Comparison of ENCODE assay signal across 1 cellular context in genomic region chr11:125167292-125167953, GRCh38.
TF ChIP-seq lines count a peak whose summit lies in the region.

No MANE protein-coding gene starts in this region.

TF ChIP-seq in HEK293, 187 proteins besides CTCF, POLR2A, EP300 and RAD21 (continued from another document):
- TF ChIP-seq, protein P1, sequence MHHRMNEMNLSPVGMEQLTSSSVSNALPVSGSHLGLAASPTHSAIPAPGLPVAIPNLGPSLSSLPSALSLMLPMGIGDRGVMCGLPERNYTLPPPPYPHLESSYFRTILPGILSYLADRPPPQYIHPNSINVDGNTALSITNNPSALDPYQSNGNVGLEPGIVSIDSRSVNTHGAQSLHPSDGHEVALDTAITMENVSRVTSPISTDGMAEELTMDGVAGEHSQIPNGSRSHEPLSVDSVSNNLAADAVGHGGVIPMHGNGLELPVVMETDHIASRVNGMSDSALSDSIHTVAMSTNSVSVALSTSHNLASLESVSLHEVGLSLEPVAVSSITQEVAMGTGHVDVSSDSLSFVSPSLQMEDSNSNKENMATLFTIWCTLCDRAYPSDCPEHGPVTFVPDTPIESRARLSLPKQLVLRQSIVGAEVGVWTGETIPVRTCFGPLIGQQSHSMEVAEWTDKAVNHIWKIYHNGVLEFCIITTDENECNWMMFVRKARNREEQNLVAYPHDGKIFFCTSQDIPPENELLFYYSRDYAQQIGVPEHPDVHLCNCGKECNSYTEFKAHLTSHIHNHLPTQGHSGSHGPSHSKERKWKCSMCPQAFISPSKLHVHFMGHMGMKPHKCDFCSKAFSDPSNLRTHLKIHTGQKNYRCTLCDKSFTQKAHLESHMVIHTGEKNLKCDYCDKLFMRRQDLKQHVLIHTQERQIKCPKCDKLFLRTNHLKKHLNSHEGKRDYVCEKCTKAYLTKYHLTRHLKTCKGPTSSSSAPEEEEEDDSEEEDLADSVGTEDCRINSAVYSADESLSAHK (tag by site-specific recombination; IDR thresholded peaks at IDR 0.05) = 0 out of 2 replicates have a peak, but pooled peaks have one; percentile 10
- TF ChIP-seq SP7 (tag by site-specific recombination; IDR thresholded peaks at IDR 0.05) (peak; percentile 48), ZNF311 (tag by site-specific recombination; IDR thresholded peaks at IDR 0.05; ENCODE audit: borderline replicate concordance) (no peak), GLIS1 (tag by site-specific recombination; IDR thresholded peaks at IDR 0.05) (peak; percentile 96), ZXDB (tag by site-specific recombination; IDR thresholded peaks at IDR 0.05) (0 out of 2 replicates have a peak, but pooled peaks have one; percentile 28), ZNF658 (tag by site-specific recombination; IDR thresholded peaks at IDR 0.05) (no peak), ZFP69B (tag by site-specific recombination; IDR thresholded peaks at IDR 0.05) (no peak), ZNF416 (tag by site-specific recombination; IDR thresholded peaks at IDR 0.05) (no peak), ZNF433 (tag by site-specific recombination; IDR thresholded peaks at IDR 0.05; ENCODE audit: low read depth) (no peak), ZIC2 (tag by site-specific recombination; IDR thresholded peaks at IDR 0.05) (peak; percentile 81), ZNF544 (tag by site-specific recombination; IDR thresholded peaks at IDR 0.05) (no peak), ZNF792 (tag by site-specific recombination; IDR thresholded peaks at IDR 0.05) (no peak), SP3 (tag by site-specific recombination; IDR thresholded peaks at IDR 0.05) (no peak), ZNF18 (tag by site-specific recombination; IDR thresholded peaks at IDR 0.05) (no peak), ZNF624 (tag by site-specific recombination; IDR thresholded peaks at IDR 0.05) (no peak), ZNF629 (tag by site-specific recombination; IDR thresholded peaks at IDR 0.05) (0 out of 2 replicates have a peak, but pooled peaks have one; percentile 12), MYNN (tag by site-specific recombination; IDR thresholded peaks at IDR 0.05; ENCODE audit: borderline replicate concordance) (peak; percentile 77; the same call in 1 of the 2 replicates), ZBTB21 (tag by site-specific recombination; IDR thresholded peaks at IDR 0.05) (no peak), ZNF555 (tag by site-specific recombination; conservative IDR thresholded peaks at IDR 0.05) (no peak), ZNF391 (tag by site-specific recombination; IDR thresholded peaks at IDR 0.05; ENCODE audit: borderline replicate concordance, low read depth) (no peak), PRDM6 (tag by site-specific recombination; IDR thresholded peaks at IDR 0.05) (no peak), ZNF335 (tag by site-specific recombination; conservative IDR thresholded peaks at IDR 0.05) (peak; percentile 80), ZNF266 (tag by site-specific recombination; IDR thresholded peaks at IDR 0.05; ENCODE audit: low read depth) (no peak), ATF2 (tag by site-specific recombination; IDR thresholded peaks at IDR 0.05; ENCODE audit: low read depth) (no peak), ZNF19 (tag by site-specific recombination; IDR thresholded peaks at IDR 0.05; ENCODE audit: low read depth) (no peak), ZNF664 (tag by site-specific recombination; IDR thresholded peaks at IDR 0.05) (peak; percentile 6; the same call in 1 of the 2 replicates), WT1 (tag by site-specific recombination; IDR thresholded peaks at IDR 0.05) (peak; percentile 79)
- TF ChIP-seq, protein P2, sequence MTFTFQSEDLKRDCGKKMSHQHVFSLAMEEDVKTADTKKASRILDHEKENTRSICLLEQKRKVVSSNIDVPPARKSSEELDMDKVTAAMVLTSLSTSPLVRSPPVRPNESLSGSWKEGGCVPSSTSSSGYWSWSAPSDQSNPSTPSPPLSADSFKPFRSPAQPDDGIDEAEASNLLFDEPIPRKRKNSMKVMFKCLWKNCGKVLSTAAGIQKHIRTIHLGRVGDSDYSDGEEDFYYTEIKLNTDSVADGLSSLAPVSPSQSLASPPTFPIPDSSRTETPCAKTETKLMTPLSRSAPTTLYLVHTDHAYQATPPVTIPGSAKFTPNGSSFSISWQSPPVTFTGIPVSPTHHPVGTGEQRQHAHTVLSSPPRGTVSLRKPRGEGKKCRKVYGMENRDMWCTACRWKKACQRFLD (tag by site-specific recombination; IDR thresholded peaks at IDR 0.05) = no peak
- TF ChIP-seq, protein P3, sequence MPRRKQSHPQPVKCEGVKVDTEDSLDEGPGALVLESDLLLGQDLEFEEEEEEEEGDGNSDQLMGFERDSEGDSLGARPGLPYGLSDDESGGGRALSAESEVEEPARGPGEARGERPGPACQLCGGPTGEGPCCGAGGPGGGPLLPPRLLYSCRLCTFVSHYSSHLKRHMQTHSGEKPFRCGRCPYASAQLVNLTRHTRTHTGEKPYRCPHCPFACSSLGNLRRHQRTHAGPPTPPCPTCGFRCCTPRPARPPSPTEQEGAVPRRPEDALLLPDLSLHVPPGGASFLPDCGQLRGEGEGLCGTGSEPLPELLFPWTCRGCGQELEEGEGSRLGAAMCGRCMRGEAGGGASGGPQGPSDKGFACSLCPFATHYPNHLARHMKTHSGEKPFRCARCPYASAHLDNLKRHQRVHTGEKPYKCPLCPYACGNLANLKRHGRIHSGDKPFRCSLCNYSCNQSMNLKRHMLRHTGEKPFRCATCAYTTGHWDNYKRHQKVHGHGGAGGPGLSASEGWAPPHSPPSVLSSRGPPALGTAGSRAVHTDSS (tag by site-specific recombination; IDR thresholded peaks at IDR 0.05) = no peak
- TF ChIP-seq, protein P4, sequence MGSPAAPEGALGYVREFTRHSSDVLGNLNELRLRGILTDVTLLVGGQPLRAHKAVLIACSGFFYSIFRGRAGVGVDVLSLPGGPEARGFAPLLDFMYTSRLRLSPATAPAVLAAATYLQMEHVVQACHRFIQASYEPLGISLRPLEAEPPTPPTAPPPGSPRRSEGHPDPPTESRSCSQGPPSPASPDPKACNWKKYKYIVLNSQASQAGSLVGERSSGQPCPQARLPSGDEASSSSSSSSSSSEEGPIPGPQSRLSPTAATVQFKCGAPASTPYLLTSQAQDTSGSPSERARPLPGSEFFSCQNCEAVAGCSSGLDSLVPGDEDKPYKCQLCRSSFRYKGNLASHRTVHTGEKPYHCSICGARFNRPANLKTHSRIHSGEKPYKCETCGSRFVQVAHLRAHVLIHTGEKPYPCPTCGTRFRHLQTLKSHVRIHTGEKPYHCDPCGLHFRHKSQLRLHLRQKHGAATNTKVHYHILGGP (tag by site-specific recombination; IDR thresholded peaks at IDR 0.05) = no peak
- TF ChIP-seq, protein P5, sequence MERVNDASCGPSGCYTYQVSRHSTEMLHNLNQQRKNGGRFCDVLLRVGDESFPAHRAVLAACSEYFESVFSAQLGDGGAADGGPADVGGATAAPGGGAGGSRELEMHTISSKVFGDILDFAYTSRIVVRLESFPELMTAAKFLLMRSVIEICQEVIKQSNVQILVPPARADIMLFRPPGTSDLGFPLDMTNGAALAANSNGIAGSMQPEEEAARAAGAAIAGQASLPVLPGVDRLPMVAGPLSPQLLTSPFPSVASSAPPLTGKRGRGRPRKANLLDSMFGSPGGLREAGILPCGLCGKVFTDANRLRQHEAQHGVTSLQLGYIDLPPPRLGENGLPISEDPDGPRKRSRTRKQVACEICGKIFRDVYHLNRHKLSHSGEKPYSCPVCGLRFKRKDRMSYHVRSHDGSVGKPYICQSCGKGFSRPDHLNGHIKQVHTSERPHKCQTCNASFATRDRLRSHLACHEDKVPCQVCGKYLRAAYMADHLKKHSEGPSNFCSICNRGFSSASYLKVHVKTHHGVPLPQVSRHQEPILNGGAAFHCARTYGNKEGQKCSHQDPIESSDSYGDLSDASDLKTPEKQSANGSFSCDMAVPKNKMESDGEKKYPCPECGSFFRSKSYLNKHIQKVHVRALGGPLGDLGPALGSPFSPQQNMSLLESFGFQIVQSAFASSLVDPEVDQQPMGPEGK (tag by site-specific recombination; IDR thresholded peaks at IDR 0.05) = peak; percentile 57
- TF ChIP-seq, protein P6, sequence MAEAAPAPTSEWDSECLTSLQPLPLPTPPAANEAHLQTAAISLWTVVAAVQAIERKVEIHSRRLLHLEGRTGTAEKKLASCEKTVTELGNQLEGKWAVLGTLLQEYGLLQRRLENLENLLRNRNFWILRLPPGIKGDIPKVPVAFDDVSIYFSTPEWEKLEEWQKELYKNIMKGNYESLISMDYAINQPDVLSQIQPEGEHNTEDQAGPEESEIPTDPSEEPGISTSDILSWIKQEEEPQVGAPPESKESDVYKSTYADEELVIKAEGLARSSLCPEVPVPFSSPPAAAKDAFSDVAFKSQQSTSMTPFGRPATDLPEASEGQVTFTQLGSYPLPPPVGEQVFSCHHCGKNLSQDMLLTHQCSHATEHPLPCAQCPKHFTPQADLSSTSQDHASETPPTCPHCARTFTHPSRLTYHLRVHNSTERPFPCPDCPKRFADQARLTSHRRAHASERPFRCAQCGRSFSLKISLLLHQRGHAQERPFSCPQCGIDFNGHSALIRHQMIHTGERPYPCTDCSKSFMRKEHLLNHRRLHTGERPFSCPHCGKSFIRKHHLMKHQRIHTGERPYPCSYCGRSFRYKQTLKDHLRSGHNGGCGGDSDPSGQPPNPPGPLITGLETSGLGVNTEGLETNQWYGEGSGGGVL (tag by site-specific recombination; IDR thresholded peaks at IDR 0.05) = peak; percentile 48; the same call in 1 of the 2 replicates
- TF ChIP-seq, protein P7, sequence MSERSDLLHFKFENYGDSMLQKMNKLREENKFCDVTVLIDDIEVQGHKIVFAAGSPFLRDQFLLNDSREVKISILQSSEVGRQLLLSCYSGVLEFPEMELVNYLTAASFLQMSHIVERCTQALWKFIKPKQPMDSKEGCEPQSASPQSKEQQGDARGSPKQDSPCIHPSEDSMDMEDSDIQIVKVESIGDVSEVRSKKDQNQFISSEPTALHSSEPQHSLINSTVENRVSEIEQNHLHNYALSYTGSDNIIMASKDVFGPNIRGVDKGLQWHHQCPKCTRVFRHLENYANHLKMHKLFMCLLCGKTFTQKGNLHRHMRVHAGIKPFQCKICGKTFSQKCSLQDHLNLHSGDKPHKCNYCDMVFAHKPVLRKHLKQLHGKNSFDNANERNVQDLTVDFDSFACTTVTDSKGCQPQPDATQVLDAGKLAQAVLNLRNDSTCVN (tag by site-specific recombination; optimal IDR thresholded peaks at IDR 0.05) = peak; percentile 25
